ENCODE assay signal across 11 cellular contexts in genomic region chr21:45993210-45994085, GRCh38. TPM values are rescaled to one million over a fixed set of nuclear protein-coding genes. Genes with fewer than 3 reads are reported as not detected.
A peak's percentile ranks its signal among the peaks of the same experiment; 100 is the strongest.
DNase-seq lines count a peak whose midpoint lies in the region; ATAC-seq lines count a peak whose summit lies in the region.
"Had no signal": no experiment of that assay in that cellular context is flagged by ENCODE, and none has a peak within 500 bp of the region (broad histone marks: within the 10 kb centered on the region; RNA-seq: fewer than 3 reads in every experiment).

No MANE protein-coding gene starts in this region.

- H3K27me3 ChIP-seq in GM23248 (replicated peaks; ENCODE audit: insufficient read depth) (no peaks in the 10 kb centered on the region), adipocyte (replicated peaks; ENCODE audit: control insufficient read depth, insufficient read depth, low read length) (no peaks in the 10 kb centered on the region)

- peak; percentile 26 for DNase-seq in GM23248
- DNase-seq in adipocyte (ENCODE audit: low read depth): no peak
- peak; percentile 43 for DNase-seq in left lobe of liver (ENCODE audit: low spot score)
- peak; percentile 17 for DNase-seq in stimulated activated CD8-positive, alpha-beta memory T cell treated with anti-CD3 and anti-CD28 coated beads, Interleukin-4, amount 100 ng/mL, for 48 hours
- no peak for DNase-seq in NCI-H146 (lab: John Stamatoyannopoulos, UW)
- no peak for DNase-seq in NOMO-1 (lab: John Stamatoyannopoulos, UW; ENCODE audit: unreplicated experiment in 2 of 2)
- DNase-seq in foreskin melanocyte: no peak
- DNase-seq: NCI-H1417; NK-92 treated with Interleukin-12 subunit alpha and Interleukin-12 subunit beta, amount 100 ng/mL, for 24 hours had no signal

- H3K27ac ChIP-seq in GM23248: no peak overlapping the region

- H2AFZ ChIP-seq in GM23248: no peak overlapping the region

- no peak overlapping the region for H3K4me3 ChIP-seq in GM23248
- peak overlapping the region; percentile 15 for H3K4me3 ChIP-seq in adipocyte (ENCODE audit: low read length)

- H3F3A ChIP-seq in GM23248 (ENCODE audit: insufficient read depth): no peaks in the 10 kb centered on the region

- no peaks in the 10 kb centered on the region for H3K9me2 ChIP-seq in GM23248 (ENCODE audit: insufficient read depth)

- WGBS in GM23248 (ENCODE audit: low coverage in 1 of 2, low lambda C conversion rate in 2 of 2, missing lambda C conversion rate in 2 of 2), 2 experiments: 70 to 73% methylated on average over 43 to 44 of the region's 44 CpGs

- H3K9me3 ChIP-seq in GM23248 (ENCODE audit: low read depth) (no peaks in the 10 kb centered on the region), adipocyte (ENCODE audit: control insufficient read depth, low read length) (no peaks in the 10 kb centered on the region)

- H3K79me2 ChIP-seq in GM23248 (ENCODE audit: insufficient read depth): peaks cover 56% of the 10 kb centered on the region

- ATAC-seq in left lobe of liver (no peak), GM21526 (IDR thresholded peaks at IDR 0.05; ENCODE audit: low FRiP score, unreplicated experiment) (no peak)
- ATAC-seq: activated T-cell treated with anti-CD3 and anti-CD28 coated beads, Interleukin-2, amount 50 U/mL, for 72 hours had no signal

- no peaks in the 10 kb centered on the region for H4K20me1 ChIP-seq in GM23248 (ENCODE audit: insufficient read depth)

- H3K4me1 ChIP-seq in GM23248 (ENCODE audit: insufficient read depth): no peaks in the 10 kb centered on the region
- peaks cover 54% of the 10 kb centered on the region for H3K4me1 ChIP-seq in adipocyte (ENCODE audit: control insufficient read depth, insufficient read depth, low read length)

- in situ Hi-C loops in GM23248 (cut with MboI): loop anchor here (10.0 kb wide), 1 partner anchor 121 kb away; no protein-coding TSS in a partner anchor

- H3K36me3 ChIP-seq in GM23248 (ENCODE audit: low read depth) (peaks cover 26% of the 10 kb centered on the region; the same call in 1 of the 2 replicates), adipocyte (ENCODE audit: control insufficient read depth, insufficient read depth, low read length, severe bottlenecking) (peaks cover 96% of the 10 kb centered on the region)

- H3K4me2 ChIP-seq in GM23248 (ENCODE audit: unreplicated experiment): no peak overlapping the region

- H3K9ac ChIP-seq in GM23248: no peak overlapping the region
- peak overlapping the region; percentile 80 for H3K9ac ChIP-seq in adipocyte (ENCODE audit: low read length)

RNA-seq across cellular contexts. Expression of gene COL6A1, which starts 11.9 kb away (rescaled TPM):
- 1,783 and 1,897 TPM in 2 replicates for total RNA-seq in GM23248 (2014; rRNA removed; shearing (Covaris generic))
- 685 and 707 TPM in 2 replicates for polyA plus RNA-seq in GM23248 (2016; fragmentation: Nextera tagmentation; extraction: Ambion mirVana)
- 48.0 TPM for total RNA-seq in left lobe of liver

Comparison
In these comparisons a context has a peak if more than half of its experiments do, and no peak if none do; other contexts are left out.
1. DNase-seq: peak in GM23248 (single experiment), left lobe of liver (single experiment) and stimulated activated CD8-positive, alpha-beta memory T cell treated with anti-CD3 and anti-CD28 coated beads, Interleukin-4, amount 100 ng/mL, for 48 hours (single experiment); none in adipocyte (single experiment), NCI-H146 (single experiment), NOMO-1 (0 of 2) and foreskin melanocyte (single experiment).
2. RNA of gene COL6A1, which starts 11.9 kb away (total RNA-seq): 1,783 to 1,897 TPM in GM23248; 48.0 TPM in left lobe of liver (single experiment); every median in the first group is over 10 times any median in the second.